8 cellular contexts compared by ENCODE assay signal in genomic region chr17:56834380-56835258, GRCh38. TPM values are rescaled to one million over a fixed set of nuclear protein-coding genes. Genes with fewer than 3 reads are reported as not detected.
DNase-seq lines count a peak whose midpoint lies in the region; ATAC-seq, FAIRE-seq and TF ChIP-seq lines count a peak whose summit lies in the region.

No MANE protein-coding gene starts in this region.

- H3K9me3 ChIP-seq in T-helper 17 cell (ENCODE audit: control insufficient read depth, low read length, poor library complexity, severe bottlenecking), result no peaks in the 10 kb centered on the region
- no peaks in the 10 kb centered on the region for H3K9me3 ChIP-seq in astrocyte (ENCODE audit: insufficient read depth, low read depth, low read length)
- peaks cover 5% of the 10 kb centered on the region for H3K9me3 ChIP-seq in iPS-18c (ENCODE audit: control insufficient read depth, insufficient read depth, low read length)
- no peaks in the 10 kb centered on the region for H3K9me3 ChIP-seq in smooth muscle cell (replicated peaks; ENCODE audit: low read depth)

- H3K27me3 ChIP-seq in astrocyte (ENCODE audit: insufficient read depth, low read length) (no peaks in the 10 kb centered on the region), smooth muscle cell (ENCODE audit: low read depth) (peaks cover 10% of the 10 kb centered on the region)

- peaks cover 13% of the 10 kb centered on the region for H3K79me2 ChIP-seq in astrocyte (ENCODE audit: insufficient read depth, low read length)
- H3K79me2 ChIP-seq in smooth muscle cell (ENCODE audit: low read depth), result no peaks in the 10 kb centered on the region

- in situ Hi-C loops in KBM-7 (cut with MboI; ENCODE audit: low pct_unique_long_range_greater_than_20kb, low sequenced_read_pairs), result no loop called here

- ATAC-seq in GM21528 (IDR thresholded peaks at IDR 0.05; ENCODE audit: low FRiP score, unreplicated experiment) (peak; percentile 28), T-helper 17 cell (peak; percentile 35)

- DNase-seq in DMS53 treated with DMSO at 0.1 percent for 48 hours (lab: John Stamatoyannopoulos, UW; ENCODE audit: unreplicated experiment) (peak; percentile 37), KBM-7 (peak; percentile 69), T-helper 17 cell (peak; percentile 52 to 60 (median 59)), astrocyte (ENCODE audit: low read depth) (peak; percentile 2), smooth muscle cell (lab: John Stamatoyannopoulos, UW; ENCODE audit: unreplicated experiment) (no peak), NCI-H1048 (lab: John Stamatoyannopoulos, UW) (no peak)

- TF ChIP-seq CTCF in astrocyte (IDR thresholded peaks at IDR 0.05; ENCODE audit: insufficient read depth, low read depth, low read length) (no peak), smooth muscle cell (IDR thresholded peaks at IDR 0.05; ENCODE audit: borderline replicate concordance, insufficient read depth, poor library complexity, severe bottlenecking) (no peak)

- H3K4me2 ChIP-seq in astrocyte (ENCODE audit: low read length), result peak overlapping the region; percentile 90
- H3K4me2 ChIP-seq in smooth muscle cell, result peak overlapping the region; percentile 87

- H3K36me3 Mint-ChIP-seq in T-helper 17 cell (ENCODE audit: low read depth) (peaks cover 3% of the 10 kb centered on the region), astrocyte (ENCODE audit: low read depth, unreplicated experiment) (peaks cover 6% of the 10 kb centered on the region)

- H3K36me3 ChIP-seq in astrocyte (ENCODE audit: insufficient read depth, low read length), result no peaks in the 10 kb centered on the region
- H3K36me3 ChIP-seq in smooth muscle cell (ENCODE audit: low read depth), result no peaks in the 10 kb centered on the region

- H3K27ac ChIP-seq in astrocyte (ENCODE audit: low read depth, low read length), result peak overlapping the region; percentile 27
- H3K27ac ChIP-seq in smooth muscle cell (ENCODE audit: low read depth), result no peak overlapping the region

- no peaks in the 10 kb centered on the region for H3K9me3 Mint-ChIP-seq in astrocyte (ENCODE audit: unreplicated experiment)

- H3K9ac ChIP-seq in astrocyte (ENCODE audit: low read length), result peak overlapping the region; percentile 65
- peak overlapping the region; percentile 28 for H3K9ac ChIP-seq in smooth muscle cell (ENCODE audit: low read depth)

- H3K4me1 ChIP-seq in astrocyte (ENCODE audit: insufficient read depth, low read length) (no peaks in the 10 kb centered on the region), smooth muscle cell (ENCODE audit: low read depth) (peaks cover 14% of the 10 kb centered on the region)

- H3K27ac Mint-ChIP-seq in T-helper 17 cell, result peak overlapping the region; percentile 93
- H3K27ac Mint-ChIP-seq in astrocyte (ENCODE audit: unreplicated experiment), result no peak overlapping the region

- H2AFZ ChIP-seq in astrocyte (ENCODE audit: low read depth, low read length) (peak overlapping the region; percentile 88), smooth muscle cell (ENCODE audit: low read depth) (peak overlapping the region; percentile 98)

- H3K4me1 Mint-ChIP-seq in T-helper 17 cell (peaks cover 41% of the 10 kb centered on the region), astrocyte (ENCODE audit: low read depth, unreplicated experiment) (peaks cover 10% of the 10 kb centered on the region)

- H4K20me1 ChIP-seq in astrocyte (ENCODE audit: insufficient read depth, low read length) (peaks cover 19% of the 10 kb centered on the region), smooth muscle cell (ENCODE audit: low read depth) (peaks cover 2% of the 10 kb centered on the region)

- H3K27me3 Mint-ChIP-seq in T-helper 17 cell (no peaks in the 10 kb centered on the region), astrocyte (ENCODE audit: low read depth, unreplicated experiment) (no peaks in the 10 kb centered on the region)

- FAIRE-seq in astrocyte (lab: Jason Lieb, UNC), result no peak

- peaks cover 6% of the 10 kb centered on the region for H3F3A ChIP-seq in smooth muscle cell (ENCODE audit: low read depth)

- peak overlapping the region; percentile 95 for H3K4me3 Mint-ChIP-seq in T-helper 17 cell
- peak overlapping the region; percentile 88 for H3K4me3 Mint-ChIP-seq in astrocyte (ENCODE audit: unreplicated experiment)

- 5% methylated on average over 52 of the region's 81 CpGs for WGBS in smooth muscle cell (ENCODE audit: low lambda C conversion rate)

- H3K4me3 ChIP-seq in astrocyte (ENCODE audit: insufficient read depth, low read depth, low read length) (peak overlapping the region; percentile 62), iPS-18c (ENCODE audit: insufficient read depth, low read depth, low read length) (peak overlapping the region; percentile 69), smooth muscle cell (peak overlapping the region; percentile 68)

RNA-seq across cellular contexts. Expression of gene DGKE, which starts 0.7 kb away (rescaled TPM):
- total RNA-seq in T-helper 17 cell (10 to 100 TPM; 29.1 to 38.2 TPM), astrocyte (5.2 and 5.5 TPM in 2 replicates), smooth muscle cell (2.6 and 5.9 TPM in 2 replicates)
- polyA plus RNA-seq in smooth muscle cell, result 1.2 and 1.5 TPM in 2 replicates

RNA-seq across cellular contexts. Expression of gene C17orf67, which starts 0.9 kb away (rescaled TPM):
- total RNA-seq in T-helper 17 cell (1 to 10 TPM; 4.1 to 6.6 TPM), astrocyte (2.2 and 2.8 TPM in 2 replicates), smooth muscle cell (0.31 TPM in 1 of 2 replicates, not detected in the other)
- polyA plus RNA-seq in smooth muscle cell, result 0.47 and 0.73 TPM in 2 replicates

Comparison
In these comparisons a context has a peak if more than half of its experiments do, and no peak if none do; other contexts are left out.
1. DNase-seq: peak in DMS53 treated with DMSO at 0.1 percent for 48 hours (single experiment), KBM-7 (single experiment), T-helper 17 cell (3 of 3) and astrocyte (single experiment); none in smooth muscle cell (single experiment) and NCI-H1048 (single experiment).
2. Peak in every context shown above with its lines, with median percentiles within 50 percentile points of each other: H3K4me3 ChIP-seq.